10 cellular contexts compared by ENCODE assay signal in genomic region chr15:70036585-70037343, GRCh38.
DNase-seq lines count a peak whose midpoint lies in the region; ATAC-seq and TF ChIP-seq lines count a peak whose summit lies in the region.
"Had no signal": no experiment of that assay in that cellular context is flagged by ENCODE, and none has a peak within 500 bp of the region (broad histone marks: within the 10 kb centered on the region; RNA-seq: fewer than 3 reads in every experiment).

No MANE protein-coding gene starts in this region.

- peak; percentile 50 for DNase-seq in activated naive CD4-positive, alpha-beta T cell treated with anti-CD3 and anti-CD28 coated beads for 36 hours
- no peak for DNase-seq in activated naive CD4-positive, alpha-beta T cell treated with Interleukin-2 at 50 U/mL for 16 hours
- peak; percentile 36 to 74 for DNase-seq in NCI-H526 (lab: John Stamatoyannopoulos, UW)
- DNase-seq in stomach, result peak; percentile 40
- DNase-seq in activated CD4-positive, alpha-beta T cell treated with anti-CD3 and anti-CD28 coated beads for 48 hours, result no peak
- no peak for DNase-seq in substantia nigra (lab: John Stamatoyannopoulos, UW)

- no peaks in the 10 kb centered on the region for H3K36me3 ChIP-seq in stomach
- H3K36me3 ChIP-seq: BLaER1 had no signal

- H3K27ac ChIP-seq in stomach (no peak overlapping the region), substantia nigra (ENCODE audit: low read depth, low read length, poor library complexity, severe bottlenecking) (no peak overlapping the region)
- H3K27ac ChIP-seq: BLaER1, SK-N-MC had no signal

- peaks cover 3% of the 10 kb centered on the region for H3K4me1 Mint-ChIP-seq in activated naive CD4-positive, alpha-beta T cell treated with anti-CD3 and anti-CD28 coated beads for 36 hours (ENCODE audit: low read depth)

- WGBS in stomach, 5 donors, result 70 to 85% (median 78%) methylated on average over 5 of the region's 5 CpGs

- H3K4me3 Mint-ChIP-seq in activated naive CD4-positive, alpha-beta T cell treated with anti-CD3 and anti-CD28 coated beads for 36 hours, result no peak overlapping the region

- H3K9me3 ChIP-seq in stomach, result no peaks in the 10 kb centered on the region
- H3K9me3 ChIP-seq: BLaER1 had no signal

- peaks cover 0 to 11% (median 0%) of the 10 kb centered on the region in 3 donors for H3K27me3 ChIP-seq in stomach
- H3K27me3 ChIP-seq: BLaER1 had no signal

- no peaks in the 10 kb centered on the region for H3K36me3 Mint-ChIP-seq in activated naive CD4-positive, alpha-beta T cell treated with anti-CD3 and anti-CD28 coated beads for 36 hours (ENCODE audit: low read depth)

- peaks cover 0 to 9% (median 2%) of the 10 kb centered on the region in 4 donors for H3K4me1 ChIP-seq in stomach
- H3K4me1 ChIP-seq: BLaER1 had no signal

- ATAC-seq in HG03045 (IDR thresholded peaks at IDR 0.05; ENCODE audit: unreplicated experiment) (peak; percentile 87), HG02884 (IDR thresholded peaks at IDR 0.05; ENCODE audit: unreplicated experiment) (no peak)

- CTCF ChIA-PET in activated naive CD4-positive, alpha-beta T cell treated with anti-CD3 and anti-CD28 coated beads for 36 hours (lab: Charles Lee), result no interaction called here

- TF ChIP-seq EP300 in stomach (IDR thresholded peaks at IDR 0.05), result no peak

- intact Hi-C loops in activated naive CD4-positive, alpha-beta T cell treated with anti-CD3 and anti-CD28 coated beads for 36 hours (cut with micrococcal nuclease), result no loop called here
- intact Hi-C loops in stomach (cut with DNase I; ENCODE audit: low total_unique reads), result no loop called here

- H3K27ac Mint-ChIP-seq in activated naive CD4-positive, alpha-beta T cell treated with anti-CD3 and anti-CD28 coated beads for 36 hours, result no peak overlapping the region

- no peaks in the 10 kb centered on the region for H3K27me3 Mint-ChIP-seq in activated naive CD4-positive, alpha-beta T cell treated with anti-CD3 and anti-CD28 coated beads for 36 hours (ENCODE audit: low read depth)

- H3K9me3 Mint-ChIP-seq in activated naive CD4-positive, alpha-beta T cell treated with anti-CD3 and anti-CD28 coated beads for 36 hours, result no peaks in the 10 kb centered on the region

- no peak for TF ChIP-seq POLR2A in stomach (IDR thresholded peaks at IDR 0.05)

- no peak for TF ChIP-seq CTCF in stomach (IDR thresholded peaks at IDR 0.05)

- no peak overlapping the region for H3K4me3 ChIP-seq in stomach
- H3K4me3 ChIP-seq: BLaER1, SK-N-MC had no signal

Comparison
In these comparisons a context has a peak if more than half of its experiments do, and no peak if none do; other contexts are left out.
1. DNase-seq: peak in activated naive CD4-positive, alpha-beta T cell treated with anti-CD3 and anti-CD28 coated beads for 36 hours (single experiment), NCI-H526 (2 of 2) and stomach (single experiment); none in activated naive CD4-positive, alpha-beta T cell treated with Interleukin-2 at 50 U/mL for 16 hours (single experiment), activated CD4-positive, alpha-beta T cell treated with anti-CD3 and anti-CD28 coated beads for 48 hours (single experiment) and substantia nigra (0 of 49).